9 cellular contexts compared by ENCODE assay signal in the genomic region with DNA sequence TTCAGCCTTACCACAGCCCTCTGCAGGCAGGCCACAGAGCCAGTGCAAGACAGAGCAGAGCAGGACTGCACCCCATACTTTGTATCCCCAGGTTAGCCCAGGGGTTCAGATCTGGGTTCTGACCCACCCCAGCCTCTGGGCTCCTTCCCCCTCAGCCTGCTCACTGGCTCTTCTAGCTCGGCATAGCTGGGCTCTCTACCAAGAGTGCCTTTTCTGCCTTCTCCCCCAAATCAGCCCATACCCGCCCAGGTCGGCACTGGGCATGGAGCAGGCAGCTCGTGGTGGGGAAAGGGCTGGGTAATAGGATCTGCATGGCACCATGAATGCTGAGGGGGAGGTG. TPM values are rescaled to one million over a fixed set of nuclear protein-coding genes. Genes with fewer than 3 reads are reported as not detected.
DNase-seq lines count a peak whose midpoint lies in the region; ATAC-seq, FAIRE-seq and TF ChIP-seq lines count a peak whose summit lies in the region.
"Had no signal": no experiment of that assay in that cellular context is flagged by ENCODE, and none has a peak within 500 bp of the region (broad histone marks: within the 10 kb centered on the region; RNA-seq: fewer than 3 reads in every experiment).

No MANE protein-coding gene starts in this region.

- H3K4me3 Mint-ChIP-seq in nephron = no peak overlapping the region

- CTCF ChIA-PET in K562 (lab: Yijun Ruan, JAX; ENCODE audit: low intra/inter-chr PET ratio) = no interaction called here

- 95% methylated on average over 3 of the region's 4 CpGs for WGBS in K562 (ENCODE audit: insufficient coverage, low coverage, missing lambda C conversion rate)

- H3K9me3 Mint-ChIP-seq in nephron = no peaks in the 10 kb centered on the region

- H3K4me2 ChIP-seq in BLaER1 (peak overlapping the region; percentile 99), K562 (ENCODE audit: insufficient read depth, low read length) (no peak overlapping the region)

- H3K27me3 Mint-ChIP-seq in nephron (ENCODE audit: low read depth) = peaks cover 4% of the 10 kb centered on the region

- peak overlapping the region in 2 of 3 experiments; percentile 65 to 70 for H3K27ac Mint-ChIP-seq in nephron

- BruUV-seq in K562 (replicated peaks; lab: Mats Ljungman, UMichigan) = no TSS peak

- peaks cover 27% of the 10 kb centered on the region for H3K9me1 ChIP-seq in K562 (ENCODE audit: control insufficient read depth, insufficient read depth, low read length)

- H3K9me3 ChIP-seq in BLaER1 = no peaks in the 10 kb centered on the region
- no peaks in the 10 kb centered on the region for H3K9me3 ChIP-seq in K562 (replicated peaks; ENCODE audit: control insufficient read depth, insufficient read depth, low read depth, low read length)
- H3K9me3 ChIP-seq in BE2C = no peaks in the 10 kb centered on the region
- no peaks in the 10 kb centered on the region for H3K9me3 ChIP-seq in kidney (ENCODE audit: control insufficient read depth in 1 of 2, low read length in 2 of 2)

- H3K36me3 Mint-ChIP-seq in nephron (ENCODE audit: low read depth) = no peaks in the 10 kb centered on the region

- POLR2A ChIA-PET in K562 (lab: Yijun Ruan, JAX) = interaction anchor here (0.5 to 1.7 kb wide), 6 partner anchors 8 to 1086 kb away, joined by 3 to 8 read pairs (median 4); a partner anchor contains a TSS

- TF ChIP-seq CTCF in K562 (IDR thresholded peaks at IDR 0.05 in 2 of 3, conservative IDR thresholded peaks at IDR 0.05 in 1 of 3; ENCODE audit: insufficient read depth in 2 of 3, low read depth in 1 of 3, low read length in 3 of 3) (no peak), nephron (IDR thresholded peaks at IDR 0.05; ENCODE audit: unreplicated experiment in 3 of 3) (no peak), BE2C (IDR thresholded peaks at IDR 0.05; ENCODE audit: low read depth, low read length) (no peak), kidney (IDR thresholded peaks at IDR 0.05; ENCODE audit: borderline replicate concordance, extremely low read depth, insufficient read depth) (no peak)

- ATAC-seq in K562 = no peak
- no peak for ATAC-seq in HG03095 (IDR thresholded peaks at IDR 0.05; ENCODE audit: unreplicated experiment)

- FAIRE-seq in GM19239 (lab: Jason Lieb, UNC) (peak; percentile 85), K562 (lab: Jason Lieb, UNC) (no peak), kidney (lab: Jason Lieb, UNC) (no peak)

- H3K4me1 ChIP-seq in BLaER1 = peaks cover 100% of the 10 kb centered on the region
- peaks cover 43 to 96% of the 10 kb centered on the region in 2 experiments for H3K4me1 ChIP-seq in K562 (replicated peaks in 1 of 2; ENCODE audit: control insufficient read depth in 2 of 2, insufficient read depth in 2 of 2, low read length in 2 of 2)
- H3K4me1 ChIP-seq in BE2C = no peaks in the 10 kb centered on the region
- peaks cover 4 to 12% of the 10 kb centered on the region in 2 donors for H3K4me1 ChIP-seq in kidney (ENCODE audit: control insufficient read depth in 1 of 2, insufficient read depth in 1 of 2, low read depth in 1 of 2, low read length in 2 of 2)

- peaks cover 69% of the 10 kb centered on the region for H4K20me1 ChIP-seq in BLaER1
- peaks cover 56% of the 10 kb centered on the region for H4K20me1 ChIP-seq in K562 (replicated peaks; ENCODE audit: control insufficient read depth, insufficient read depth, low read length)

- no peak for DNase-seq in GM19239 (ENCODE audit: insufficient read length, low spot score)
- no peak for DNase-seq in K562 (ENCODE audit: extremely low read depth in 1 of 4, low spot score in 3 of 4)
- no peak for DNase-seq in BE2C
- DNase-seq in kidney = no peak
- no peak for DNase-seq in SKM-1 (lab: John Stamatoyannopoulos, UW; ENCODE audit: unreplicated experiment)
- DNase-seq: activated CD4-positive, alpha-beta T cell treated with anti-CD3 and anti-CD28 coated beads, Interleukin-2, amount 50 U/mL, for 1 hour had no signal

- no peak overlapping the region for H2AFZ ChIP-seq in K562 (ENCODE audit: low read depth, low read length)

- H3K4me3 ChIP-seq in BLaER1 (no peak overlapping the region), K562 (no peak overlapping the region), BE2C (ENCODE audit: low read depth, low read length) (no peak overlapping the region), kidney (ENCODE audit: low read length in 2 of 2) (no peak overlapping the region)

- peaks cover 50% of the 10 kb centered on the region for H3K4me1 Mint-ChIP-seq in nephron

- H3K36me3 ChIP-seq in BLaER1 = no peaks in the 10 kb centered on the region; the same call in 1 of the 2 replicates
- H3K36me3 ChIP-seq in K562 (ENCODE audit: control insufficient read depth, insufficient read depth, low read length) = peaks cover 36% of the 10 kb centered on the region; the same call in 2 of the 3 replicates
- no peaks in the 10 kb centered on the region for H3K36me3 ChIP-seq in BE2C
- H3K36me3 ChIP-seq in kidney (ENCODE audit: control insufficient read depth in 1 of 2, insufficient read depth in 2 of 2, low read length in 2 of 2) = no peaks in the 10 kb centered on the region

- peaks cover 88% of the 10 kb centered on the region for H3K79me2 ChIP-seq in K562 (ENCODE audit: control insufficient read depth, insufficient read depth, low read length)

- TF ChIP-seq EP300 in K562 (IDR thresholded peaks at IDR 0.05; ENCODE audit: low read length) = no peak

- H3K27ac ChIP-seq in BLaER1 (peak overlapping the region; percentile 92), K562 (ENCODE audit: extremely low read depth, low read depth, low read length) (peak overlapping the region; percentile 35; the same call in 1 of the 3 replicates), kidney (ENCODE audit: low read depth in 2 of 2, low read length in 2 of 2) (no peak overlapping the region)

- no peak for TF ChIP-seq RAD21 in K562 (CRISPR knock-in tag; conservative IDR thresholded peaks at IDR 0.05 in 1 of 2, IDR thresholded peaks at IDR 0.05 in 1 of 2)

- intact Hi-C loops in K562 (cut with micrococcal nuclease) (no loop called here), kidney (cut with DNase I) (no loop called here)

- in situ Hi-C loops in K562 (cut with MboI) = no loop called here

- no peak for TF ChIP-seq POLR2A in K562 (conservative IDR thresholded peaks at IDR 0.05)

- H3K9ac ChIP-seq in BLaER1 = peak overlapping the region; percentile 89
- H3K9ac ChIP-seq in K562 (ENCODE audit: insufficient read depth in 1 of 2, low read depth in 2 of 2, low read length in 2 of 2) = peak overlapping the region; percentile 32 to 80; a peak in 3 of 4 replicates
- H3K9ac ChIP-seq in kidney (ENCODE audit: low read length in 2 of 2) = no peak overlapping the region

- no peaks in the 10 kb centered on the region for H3K27me3 ChIP-seq in BLaER1
- no peaks in the 10 kb centered on the region for H3K27me3 ChIP-seq in K562 (ENCODE audit: control insufficient read depth in 2 of 2, insufficient read depth in 2 of 2, low read length in 2 of 2)
- no peaks in the 10 kb centered on the region for H3K27me3 ChIP-seq in BE2C

TF ChIP-seq in K562, 482 proteins besides CTCF, POLR2A, EP300 and RAD21 (continues in another document):
- TF ChIP-seq ZNF253 (CRISPR knock-in tag; conservative IDR thresholded peaks at IDR 0.05) = no peak
- TF ChIP-seq ZNF717 (CRISPR knock-in tag; IDR thresholded peaks at IDR 0.05) = no peak
- TF ChIP-seq, protein P1, sequence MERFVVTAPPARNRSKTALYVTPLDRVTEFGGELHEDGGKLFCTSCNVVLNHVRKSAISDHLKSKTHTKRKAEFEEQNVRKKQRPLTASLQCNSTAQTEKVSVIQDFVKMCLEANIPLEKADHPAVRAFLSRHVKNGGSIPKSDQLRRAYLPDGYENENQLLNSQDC (CRISPR knock-in tag; IDR thresholded peaks at IDR 0.05) = no peak
- no peak for TF ChIP-seq ZNF263 (CRISPR knock-in tag; IDR thresholded peaks at IDR 0.05; ENCODE audit: borderline replicate concordance)
- no peak for TF ChIP-seq SMARCB1 (IDR thresholded peaks at IDR 0.05; ENCODE audit: insufficient read length, low read depth)
- no peak for TF ChIP-seq SMAD3 (CRISPR knock-in tag; conservative IDR thresholded peaks at IDR 0.05)
- TF ChIP-seq, protein P2, sequence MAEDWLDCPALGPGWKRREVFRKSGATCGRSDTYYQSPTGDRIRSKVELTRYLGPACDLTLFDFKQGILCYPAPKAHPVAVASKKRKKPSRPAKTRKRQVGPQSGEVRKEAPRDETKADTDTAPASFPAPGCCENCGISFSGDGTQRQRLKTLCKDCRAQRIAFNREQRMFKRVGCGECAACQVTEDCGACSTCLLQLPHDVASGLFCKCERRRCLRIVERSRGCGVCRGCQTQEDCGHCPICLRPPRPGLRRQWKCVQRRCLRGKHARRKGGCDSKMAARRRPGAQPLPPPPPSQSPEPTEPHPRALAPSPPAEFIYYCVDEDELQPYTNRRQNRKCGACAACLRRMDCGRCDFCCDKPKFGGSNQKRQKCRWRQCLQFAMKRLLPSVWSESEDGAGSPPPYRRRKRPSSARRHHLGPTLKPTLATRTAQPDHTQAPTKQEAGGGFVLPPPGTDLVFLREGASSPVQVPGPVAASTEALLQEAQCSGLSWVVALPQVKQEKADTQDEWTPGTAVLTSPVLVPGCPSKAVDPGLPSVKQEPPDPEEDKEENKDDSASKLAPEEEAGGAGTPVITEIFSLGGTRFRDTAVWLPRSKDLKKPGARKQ (CRISPR knock-in tag; IDR thresholded peaks at IDR 0.05) = no peak

RNA-seq across cellular contexts. Expression of a gene that starts 8.3 kb away (rescaled TPM):
- 24.0 and 79.7 TPM in 2 replicates for total RNA-seq in K562 (2011; cell fraction: chromatin; rRNA removed; ENCODE audit: low replicate concordance)
- 52.2 and 56.9 TPM in 2 replicates for total RNA-seq in K562 (2011; cell fraction: nucleolus; rRNA removed)
- total RNA-seq in K562 (2011; cell fraction: nucleoplasm; rRNA removed) = 38.4 and 46.9 TPM in 2 replicates
- 11.2 and 13.3 TPM in 2 replicates for total RNA-seq in K562 (2014; rRNA removed)
- 3.1 and 3.8 TPM in 2 replicates for total RNA-seq in K562 (2014; rRNA removed; fragmentation: Illumina TruSeq; extraction: Trizol)
- total RNA-seq in K562 (2015; rRNA removed; fragmentation: Illumina TruSeq; extraction: Trizol) = 9.6 and 9.8 TPM in 2 replicates
- total RNA-seq in K562 (2021) = 18.4 and 20.2 TPM in 2 replicates
- 7.4 and 11.8 TPM in 2 replicates for polyA plus RNA-seq in K562 (2011; rRNA removed)
- 11.0 and 16.5 TPM in 2 replicates for polyA plus RNA-seq in K562 (2011; cell fraction: cytosol; rRNA removed)
- 55.1 and 73.5 TPM in 2 replicates for polyA plus RNA-seq in K562 (2011; cell fraction: nucleus; rRNA removed)
- 8.7 and 14.0 TPM in 2 replicates for polyA plus RNA-seq in K562 (2012)
- polyA plus RNA-seq in K562 (2014; fragmentation: Illumina TruSeq; extraction: Trizol) = 6.0 and 8.6 TPM in 2 replicates
- polyA plus RNA-seq in K562 (2014; fragmentation: Nextera tagmentation; extraction: Ambion mirVana) = 1 to 10 TPM; 1.1 to 1.2 TPM
- polyA plus RNA-seq in K562 (2014; rRNA removed) = 14.4 and 14.9 TPM in 2 replicates
- 4.7 and 6.0 TPM in 2 replicates for polyA minus RNA-seq in K562 (2011; rRNA and poly(A)+ RNA removed)
- 7.3 and 8.5 TPM in 2 replicates for polyA minus RNA-seq in K562 (2011; cell fraction: cytosol; rRNA and poly(A)+ RNA removed)
- polyA minus RNA-seq in K562 (2011; cell fraction: nucleus; rRNA and poly(A)+ RNA removed) = 18.2 and 20.5 TPM in 2 replicates
- 7.5 TPM for polyA plus RNA-seq in BE2C (2012; ENCODE audit: insufficient read depth, insufficient read length, low read depth)
- total RNA-seq in kidney = 8.7 TPM
- 1.0 TPM for polyA plus RNA-seq in kidney (ENCODE audit: insufficient read depth, low read depth, low replicate concordance)

Comparison
In these comparisons a context has a peak if more than half of its experiments do, and no peak if none do; other contexts are left out.
1. H3K27ac ChIP-seq: peak in BLaER1 (single experiment) and K562 (single experiment); none in kidney (0 of 2).
2. H3K9ac ChIP-seq: peak in BLaER1 (single experiment) and K562 (2 of 2); none in kidney (0 of 2).